ENCODE assay signal across 8 cellular contexts in genomic region chr5:151086905-151087360, GRCh38. TPM values are rescaled to one million over a fixed set of nuclear protein-coding genes. Genes with fewer than 3 reads are reported as not detected.
DNase-seq lines count a peak whose midpoint lies in the region; ATAC-seq and TF ChIP-seq lines count a peak whose summit lies in the region.

No MANE protein-coding gene starts in this region.

- no peak for TF ChIP-seq POLR2A in ovary (IDR thresholded peaks at IDR 0.05)

- no peaks in the 10 kb centered on the region for H3K27me3 ChIP-seq in ovary

- no peaks in the 10 kb centered on the region for H3K9me3 Mint-ChIP-seq in effector memory CD8-positive, alpha-beta T cell

- peak overlapping the region; percentile 39 to 64 for H3K4me3 Mint-ChIP-seq in effector memory CD8-positive, alpha-beta T cell

- H3K27me3 Mint-ChIP-seq in effector memory CD8-positive, alpha-beta T cell: no peaks in the 10 kb centered on the region

- intact Hi-C loops in ovary (cut with DNase I): no loop called here

- peak; percentile 59 to 63 (median 59) for DNase-seq in effector memory CD8-positive, alpha-beta T cell
- peak; percentile 38 for DNase-seq in stimulated activated CD8-positive, alpha-beta memory T cell treated with anti-CD3 and anti-CD28 coated beads, Interleukin-12 subunit alpha, Interleukin-12 subunit beta, amount 100 ng/mL, for 1 hour (ENCODE audit: low read depth)
- no peak for DNase-seq in NCI-H128 (lab: John Stamatoyannopoulos, UW; ENCODE audit: unreplicated experiment)
- DNase-seq in ovary: no peak
- no peak for DNase-seq in cortex of kidney (lab: John Stamatoyannopoulos, UW)

- peak overlapping the region; percentile 66 to 75 for H3K27ac Mint-ChIP-seq in effector memory CD8-positive, alpha-beta T cell

- peaks cover 32 to 41% of the 10 kb centered on the region in 2 donors for H3K4me1 Mint-ChIP-seq in effector memory CD8-positive, alpha-beta T cell (ENCODE audit: low read depth in 2 of 2)

- TF ChIP-seq CTCF in WI38 (IDR thresholded peaks at IDR 0.05; ENCODE audit: low read depth, low read length): no peak
- TF ChIP-seq CTCF in ovary (IDR thresholded peaks at IDR 0.05): no peak

- H3K4me3 ChIP-seq in WI38 (ENCODE audit: low read depth, low read length): peak overlapping the region; percentile 41
- H3K4me3 ChIP-seq in ovary: no peak overlapping the region

- no peaks in the 10 kb centered on the region for H3K9me3 ChIP-seq in ovary

- H3K36me3 ChIP-seq in ovary: no peaks in the 10 kb centered on the region

- H3K4me1 ChIP-seq in ovary (ENCODE audit: insufficient read depth): peaks cover 4% of the 10 kb centered on the region

- H3K27ac ChIP-seq in ovary: no peak overlapping the region

- WGBS in ovary, 3 donors: 73 to 75% (median 74%) methylated on average over 10 of the region's 10 CpGs

- H3K36me3 Mint-ChIP-seq in effector memory CD8-positive, alpha-beta T cell (ENCODE audit: insufficient read depth): peaks cover 14% of the 10 kb centered on the region

- no peak for TF ChIP-seq EP300 in ovary (IDR thresholded peaks at IDR 0.05)

- ATAC-seq in GM18870 (IDR thresholded peaks at IDR 0.05; ENCODE audit: unreplicated experiment) (peak; percentile 58), HG02981 (IDR thresholded peaks at IDR 0.05; ENCODE audit: unreplicated experiment) (peak; percentile 70)
- ATAC-seq in effector memory CD8-positive, alpha-beta T cell (replicated peaks): peak; percentile 92

RNA-seq across cellular contexts. Expression of gene TNIP1, which starts 6.1 kb away (rescaled TPM):
- 10 to 100 TPM; 39.4 to 89.7 (median 69.9) TPM for total RNA-seq in ovary
- 10 to 100 TPM; 51.0 to 57.6 TPM for polyA plus RNA-seq in ovary

Comparison
In these comparisons a context has a peak if more than half of its experiments do, and no peak if none do; other contexts are left out.
1. DNase-seq: peak in effector memory CD8-positive, alpha-beta T cell (3 of 3) and stimulated activated CD8-positive, alpha-beta memory T cell treated with anti-CD3 and anti-CD28 coated beads, Interleukin-12 subunit alpha, Interleukin-12 subunit beta, amount 100 ng/mL, for 1 hour (single experiment); none in NCI-H128 (single experiment), ovary (0 of 5) and cortex of kidney (single experiment).
2. Peak in every context shown above with its lines, with median percentiles within 50 percentile points of each other: ATAC-seq.